ENCODE assay signal across 1 cellular context in genomic region chr1:22739648-22740385, GRCh38.
TF ChIP-seq lines count a peak whose summit lies in the region.

No MANE protein-coding gene starts in this region.

TF ChIP-seq in K562, 482 proteins besides CTCF, POLR2A, EP300 and RAD21 (continued from another document):
- TF ChIP-seq CHAMP1 (IDR thresholded peaks at IDR 0.05) (no peak), NFE2L1 (tag; IDR thresholded peaks at IDR 0.05; ENCODE audit: borderline replicate concordance, low read depth) (no peak), ARID4B (CRISPR knock-in tag; IDR thresholded peaks at IDR 0.05) (no peak), KLF16 (IDR thresholded peaks at IDR 0.05) (no peak), TCF3 (CRISPR knock-in tag; IDR thresholded peaks at IDR 0.05) (0 out of 2 replicates have a peak, but pooled peaks have one; percentile 18), CREB3 (tag; conservative IDR thresholded peaks at IDR 0.05; ENCODE audit: low read depth) (no peak)
